ENCODE assay signal across 2 cellular contexts in the genomic region with DNA sequence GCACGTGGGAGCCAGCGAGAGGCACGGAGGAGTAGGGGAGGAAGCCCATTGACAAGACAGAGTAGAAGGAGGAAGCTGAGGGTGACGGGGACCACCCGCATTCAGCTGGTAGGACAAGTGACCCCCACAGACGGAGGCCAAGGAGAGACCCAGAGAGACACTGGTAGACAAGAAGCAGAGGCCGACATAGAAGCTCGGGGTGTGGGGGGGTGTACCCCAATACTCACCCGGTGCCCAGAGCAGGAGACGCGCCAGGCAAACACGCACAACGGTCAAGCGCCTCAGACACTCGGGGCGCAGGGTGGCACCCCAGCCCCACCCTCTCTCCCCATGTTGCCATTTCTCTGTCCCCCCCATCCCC.
TF ChIP-seq lines count a peak whose summit lies in the region.

No MANE protein-coding gene starts in this region.

TF ChIP-seq in GM23338, 12 proteins besides CTCF, POLR2A, EP300 and RAD21 (continued from another document):
- TF ChIP-seq, protein P1, sequence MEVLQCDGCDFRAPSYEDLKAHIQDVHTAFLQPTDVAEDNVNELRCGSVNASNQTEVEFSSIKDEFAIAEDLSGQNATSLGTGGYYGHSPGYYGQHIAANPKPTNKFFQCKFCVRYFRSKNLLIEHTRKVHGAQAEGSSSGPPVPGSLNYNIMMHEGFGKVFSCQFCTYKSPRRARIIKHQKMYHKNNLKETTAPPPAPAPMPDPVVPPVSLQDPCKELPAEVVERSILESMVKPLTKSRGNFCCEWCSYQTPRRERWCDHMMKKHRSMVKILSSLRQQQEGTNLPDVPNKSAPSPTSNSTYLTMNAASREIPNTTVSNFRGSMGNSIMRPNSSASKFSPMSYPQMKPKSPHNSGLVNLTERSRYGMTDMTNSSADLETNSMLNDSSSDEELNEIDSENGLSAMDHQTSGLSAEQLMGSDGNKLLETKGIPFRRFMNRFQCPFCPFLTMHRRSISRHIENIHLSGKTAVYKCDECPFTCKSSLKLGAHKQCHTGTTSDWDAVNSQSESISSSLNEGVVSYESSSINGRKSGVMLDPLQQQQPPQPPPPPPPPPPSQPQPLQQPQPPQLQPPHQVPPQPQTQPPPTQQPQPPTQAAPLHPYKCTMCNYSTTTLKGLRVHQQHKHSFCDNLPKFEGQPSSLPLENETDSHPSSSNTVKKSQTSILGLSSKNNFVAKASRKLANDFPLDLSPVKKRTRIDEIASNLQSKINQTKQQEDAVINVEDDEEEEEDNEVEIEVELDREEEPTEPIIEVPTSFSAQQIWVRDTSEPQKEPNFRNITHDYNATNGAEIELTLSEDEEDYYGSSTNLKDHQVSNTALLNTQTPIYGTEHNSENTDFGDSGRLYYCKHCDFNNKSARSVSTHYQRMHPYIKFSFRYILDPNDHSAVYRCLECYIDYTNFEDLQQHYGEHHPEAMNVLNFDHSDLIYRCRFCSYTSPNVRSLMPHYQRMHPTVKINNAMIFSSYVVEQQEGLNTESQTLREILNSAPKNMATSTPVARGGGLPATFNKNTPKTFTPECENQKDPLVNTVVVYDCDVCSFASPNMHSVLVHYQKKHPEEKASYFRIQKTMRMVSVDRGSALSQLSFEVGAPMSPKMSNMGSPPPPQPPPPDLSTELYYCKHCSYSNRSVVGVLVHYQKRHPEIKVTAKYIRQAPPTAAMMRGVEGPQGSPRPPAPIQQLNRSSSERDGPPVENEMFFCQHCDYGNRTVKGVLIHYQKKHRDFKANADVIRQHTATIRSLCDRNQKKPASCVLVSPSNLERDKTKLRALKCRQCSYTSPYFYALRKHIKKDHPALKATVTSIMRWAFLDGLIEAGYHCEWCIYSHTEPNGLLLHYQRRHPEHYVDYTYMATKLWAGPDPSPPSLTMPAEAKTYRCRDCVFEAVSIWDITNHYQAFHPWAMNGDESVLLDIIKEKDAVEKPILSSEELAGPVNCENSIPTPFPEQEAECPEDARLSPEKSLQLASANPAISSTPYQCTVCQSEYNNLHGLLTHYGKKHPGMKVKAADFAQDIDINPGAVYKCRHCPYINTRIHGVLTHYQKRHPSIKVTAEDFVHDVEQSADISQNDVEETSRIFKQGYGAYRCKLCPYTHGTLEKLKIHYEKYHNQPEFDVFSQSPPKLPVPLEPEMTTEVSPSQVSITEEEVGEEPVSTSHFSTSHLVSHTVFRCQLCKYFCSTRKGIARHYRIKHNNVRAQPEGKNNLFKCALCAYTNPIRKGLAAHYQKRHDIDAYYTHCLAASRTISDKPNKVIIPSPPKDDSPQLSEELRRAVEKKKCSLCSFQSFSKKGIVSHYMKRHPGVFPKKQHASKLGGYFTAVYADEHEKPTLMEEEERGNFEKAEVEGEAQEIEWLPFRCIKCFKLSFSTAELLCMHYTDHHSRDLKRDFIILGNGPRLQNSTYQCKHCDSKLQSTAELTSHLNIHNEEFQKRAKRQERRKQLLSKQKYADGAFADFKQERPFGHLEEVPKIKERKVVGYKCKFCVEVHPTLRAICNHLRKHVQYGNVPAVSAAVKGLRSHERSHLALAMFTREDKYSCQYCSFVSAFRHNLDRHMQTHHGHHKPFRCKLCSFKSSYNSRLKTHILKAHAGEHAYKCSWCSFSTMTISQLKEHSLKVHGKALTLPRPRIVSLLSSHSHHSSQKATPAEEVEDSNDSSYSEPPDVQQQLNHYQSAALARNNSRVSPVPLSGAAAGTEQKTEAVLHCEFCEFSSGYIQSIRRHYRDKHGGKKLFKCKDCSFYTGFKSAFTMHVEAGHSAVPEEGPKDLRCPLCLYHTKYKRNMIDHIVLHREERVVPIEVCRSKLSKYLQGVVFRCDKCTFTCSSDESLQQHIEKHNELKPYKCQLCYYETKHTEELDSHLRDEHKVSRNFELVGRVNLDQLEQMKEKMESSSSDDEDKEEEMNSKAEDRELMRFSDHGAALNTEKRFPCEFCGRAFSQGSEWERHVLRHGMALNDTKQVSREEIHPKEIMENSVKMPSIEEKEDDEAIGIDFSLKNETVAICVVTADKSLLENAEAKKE (CRISPR knock-in tag; IDR thresholded peaks at IDR 0.05): no peak
- TF ChIP-seq ZNF331 (CRISPR knock-in tag; IDR thresholded peaks at IDR 0.05; ENCODE audit: low read depth) (no peak), EZH2 (IDR thresholded peaks at IDR 0.05; ENCODE audit: low read depth, unreplicated experiment) (no peak), CREB1 (CRISPR knock-in tag; IDR thresholded peaks at IDR 0.05; ENCODE audit: low read depth) (no peak), ZNF114 (CRISPR knock-in tag; IDR thresholded peaks at IDR 0.05) (no peak), NANOG (IDR thresholded peaks at IDR 0.05; ENCODE audit: borderline replicate concordance) (no peak), STAT1 (IDR thresholded peaks at IDR 0.05; ENCODE audit: unreplicated experiment) (no peak), POLR2AphosphoS5 (IDR thresholded peaks at IDR 0.05; ENCODE audit: low read depth) (no peak)
- TF ChIP-seq, protein P2, sequence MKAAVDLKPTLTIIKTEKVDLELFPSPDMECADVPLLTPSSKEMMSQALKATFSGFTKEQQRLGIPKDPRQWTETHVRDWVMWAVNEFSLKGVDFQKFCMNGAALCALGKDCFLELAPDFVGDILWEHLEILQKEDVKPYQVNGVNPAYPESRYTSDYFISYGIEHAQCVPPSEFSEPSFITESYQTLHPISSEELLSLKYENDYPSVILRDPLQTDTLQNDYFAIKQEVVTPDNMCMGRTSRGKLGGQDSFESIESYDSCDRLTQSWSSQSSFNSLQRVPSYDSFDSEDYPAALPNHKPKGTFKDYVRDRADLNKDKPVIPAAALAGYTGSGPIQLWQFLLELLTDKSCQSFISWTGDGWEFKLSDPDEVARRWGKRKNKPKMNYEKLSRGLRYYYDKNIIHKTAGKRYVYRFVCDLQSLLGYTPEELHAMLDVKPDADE (IDR thresholded peaks at IDR 0.05): no peak
- TF ChIP-seq, protein P3, sequence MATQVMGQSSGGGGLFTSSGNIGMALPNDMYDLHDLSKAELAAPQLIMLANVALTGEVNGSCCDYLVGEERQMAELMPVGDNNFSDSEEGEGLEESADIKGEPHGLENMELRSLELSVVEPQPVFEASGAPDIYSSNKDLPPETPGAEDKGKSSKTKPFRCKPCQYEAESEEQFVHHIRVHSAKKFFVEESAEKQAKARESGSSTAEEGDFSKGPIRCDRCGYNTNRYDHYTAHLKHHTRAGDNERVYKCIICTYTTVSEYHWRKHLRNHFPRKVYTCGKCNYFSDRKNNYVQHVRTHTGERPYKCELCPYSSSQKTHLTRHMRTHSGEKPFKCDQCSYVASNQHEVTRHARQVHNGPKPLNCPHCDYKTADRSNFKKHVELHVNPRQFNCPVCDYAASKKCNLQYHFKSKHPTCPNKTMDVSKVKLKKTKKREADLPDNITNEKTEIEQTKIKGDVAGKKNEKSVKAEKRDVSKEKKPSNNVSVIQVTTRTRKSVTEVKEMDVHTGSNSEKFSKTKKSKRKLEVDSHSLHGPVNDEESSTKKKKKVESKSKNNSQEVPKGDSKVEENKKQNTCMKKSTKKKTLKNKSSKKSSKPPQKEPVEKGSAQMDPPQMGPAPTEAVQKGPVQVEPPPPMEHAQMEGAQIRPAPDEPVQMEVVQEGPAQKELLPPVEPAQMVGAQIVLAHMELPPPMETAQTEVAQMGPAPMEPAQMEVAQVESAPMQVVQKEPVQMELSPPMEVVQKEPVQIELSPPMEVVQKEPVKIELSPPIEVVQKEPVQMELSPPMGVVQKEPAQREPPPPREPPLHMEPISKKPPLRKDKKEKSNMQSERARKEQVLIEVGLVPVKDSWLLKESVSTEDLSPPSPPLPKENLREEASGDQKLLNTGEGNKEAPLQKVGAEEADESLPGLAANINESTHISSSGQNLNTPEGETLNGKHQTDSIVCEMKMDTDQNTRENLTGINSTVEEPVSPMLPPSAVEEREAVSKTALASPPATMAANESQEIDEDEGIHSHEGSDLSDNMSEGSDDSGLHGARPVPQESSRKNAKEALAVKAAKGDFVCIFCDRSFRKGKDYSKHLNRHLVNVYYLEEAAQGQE (IDR thresholded peaks at IDR 0.05; ENCODE audit: unreplicated experiment): no peak

TF ChIP-seq in WTC11, 78 proteins besides CTCF, POLR2A, EP300 and RAD21 (continued from another document):
- TF ChIP-seq, protein P4, sequence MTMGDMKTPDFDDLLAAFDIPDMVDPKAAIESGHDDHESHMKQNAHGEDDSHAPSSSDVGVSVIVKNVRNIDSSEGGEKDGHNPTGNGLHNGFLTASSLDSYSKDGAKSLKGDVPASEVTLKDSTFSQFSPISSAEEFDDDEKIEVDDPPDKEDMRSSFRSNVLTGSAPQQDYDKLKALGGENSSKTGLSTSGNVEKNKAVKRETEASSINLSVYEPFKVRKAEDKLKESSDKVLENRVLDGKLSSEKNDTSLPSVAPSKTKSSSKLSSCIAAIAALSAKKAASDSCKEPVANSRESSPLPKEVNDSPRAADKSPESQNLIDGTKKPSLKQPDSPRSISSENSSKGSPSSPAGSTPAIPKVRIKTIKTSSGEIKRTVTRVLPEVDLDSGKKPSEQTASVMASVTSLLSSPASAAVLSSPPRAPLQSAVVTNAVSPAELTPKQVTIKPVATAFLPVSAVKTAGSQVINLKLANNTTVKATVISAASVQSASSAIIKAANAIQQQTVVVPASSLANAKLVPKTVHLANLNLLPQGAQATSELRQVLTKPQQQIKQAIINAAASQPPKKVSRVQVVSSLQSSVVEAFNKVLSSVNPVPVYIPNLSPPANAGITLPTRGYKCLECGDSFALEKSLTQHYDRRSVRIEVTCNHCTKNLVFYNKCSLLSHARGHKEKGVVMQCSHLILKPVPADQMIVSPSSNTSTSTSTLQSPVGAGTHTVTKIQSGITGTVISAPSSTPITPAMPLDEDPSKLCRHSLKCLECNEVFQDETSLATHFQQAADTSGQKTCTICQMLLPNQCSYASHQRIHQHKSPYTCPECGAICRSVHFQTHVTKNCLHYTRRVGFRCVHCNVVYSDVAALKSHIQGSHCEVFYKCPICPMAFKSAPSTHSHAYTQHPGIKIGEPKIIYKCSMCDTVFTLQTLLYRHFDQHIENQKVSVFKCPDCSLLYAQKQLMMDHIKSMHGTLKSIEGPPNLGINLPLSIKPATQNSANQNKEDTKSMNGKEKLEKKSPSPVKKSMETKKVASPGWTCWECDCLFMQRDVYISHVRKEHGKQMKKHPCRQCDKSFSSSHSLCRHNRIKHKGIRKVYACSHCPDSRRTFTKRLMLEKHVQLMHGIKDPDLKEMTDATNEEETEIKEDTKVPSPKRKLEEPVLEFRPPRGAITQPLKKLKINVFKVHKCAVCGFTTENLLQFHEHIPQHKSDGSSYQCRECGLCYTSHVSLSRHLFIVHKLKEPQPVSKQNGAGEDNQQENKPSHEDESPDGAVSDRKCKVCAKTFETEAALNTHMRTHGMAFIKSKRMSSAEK (CRISPR knock-in tag; IDR thresholded peaks at IDR 0.05; ENCODE audit: borderline replicate concordance): no peak
- no peak for TF ChIP-seq SMAD3 (CRISPR knock-in tag; IDR thresholded peaks at IDR 0.05; ENCODE audit: borderline replicate concordance)
- TF ChIP-seq, protein P5, sequence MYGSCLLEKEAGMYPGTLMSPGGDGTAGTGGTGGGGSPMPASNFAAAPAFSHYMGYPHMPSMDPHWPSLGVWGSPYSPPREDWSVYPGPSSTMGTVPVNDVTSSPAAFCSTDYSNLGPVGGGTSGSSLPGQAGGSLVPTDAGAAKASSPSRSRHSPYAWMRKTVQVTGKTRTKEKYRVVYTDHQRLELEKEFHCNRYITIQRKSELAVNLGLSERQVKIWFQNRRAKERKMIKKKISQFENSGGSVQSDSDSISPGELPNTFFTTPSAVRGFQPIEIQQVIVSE (CRISPR knock-in tag; IDR thresholded peaks at IDR 0.05; ENCODE audit: borderline replicate concordance): no peak
- no peak for TF ChIP-seq FOXK1 (CRISPR knock-in tag; IDR thresholded peaks at IDR 0.05)
